1 cellular context compared by ENCODE assay signal in the genomic region with DNA sequence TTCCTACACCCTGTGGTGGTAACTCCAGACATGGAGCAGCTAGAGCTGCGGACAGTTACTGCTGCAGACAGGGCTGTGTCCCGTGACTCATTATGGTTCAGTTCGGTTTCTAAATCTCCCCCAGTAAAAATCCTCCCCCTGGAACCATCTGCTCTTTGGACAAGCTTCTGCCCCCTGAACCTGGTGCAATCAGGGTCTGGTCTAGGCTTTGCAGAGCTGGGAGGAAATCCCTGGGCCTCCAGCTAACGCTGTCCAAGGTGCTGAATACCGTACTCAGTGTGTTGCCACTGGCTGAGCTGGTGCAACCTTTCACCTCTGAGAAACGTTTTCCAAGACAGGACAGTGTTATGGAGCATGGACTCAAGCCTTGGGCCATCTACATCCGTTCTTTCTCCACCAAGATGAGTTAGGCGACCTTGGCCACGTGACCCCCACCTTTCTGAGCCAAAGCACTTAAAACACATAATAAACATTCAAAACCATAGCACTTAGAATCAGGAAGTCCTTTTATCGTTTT.
A peak's percentile ranks its signal among the peaks of the same experiment; 100 is the strongest.
TF ChIP-seq lines count a peak whose summit lies in the region.

No MANE protein-coding gene starts in this region.

TF ChIP-seq in HepG2, 621 proteins besides CTCF, POLR2A, EP300 and RAD21 (continued from another document and continues in another):
- TF ChIP-seq, protein P1, sequence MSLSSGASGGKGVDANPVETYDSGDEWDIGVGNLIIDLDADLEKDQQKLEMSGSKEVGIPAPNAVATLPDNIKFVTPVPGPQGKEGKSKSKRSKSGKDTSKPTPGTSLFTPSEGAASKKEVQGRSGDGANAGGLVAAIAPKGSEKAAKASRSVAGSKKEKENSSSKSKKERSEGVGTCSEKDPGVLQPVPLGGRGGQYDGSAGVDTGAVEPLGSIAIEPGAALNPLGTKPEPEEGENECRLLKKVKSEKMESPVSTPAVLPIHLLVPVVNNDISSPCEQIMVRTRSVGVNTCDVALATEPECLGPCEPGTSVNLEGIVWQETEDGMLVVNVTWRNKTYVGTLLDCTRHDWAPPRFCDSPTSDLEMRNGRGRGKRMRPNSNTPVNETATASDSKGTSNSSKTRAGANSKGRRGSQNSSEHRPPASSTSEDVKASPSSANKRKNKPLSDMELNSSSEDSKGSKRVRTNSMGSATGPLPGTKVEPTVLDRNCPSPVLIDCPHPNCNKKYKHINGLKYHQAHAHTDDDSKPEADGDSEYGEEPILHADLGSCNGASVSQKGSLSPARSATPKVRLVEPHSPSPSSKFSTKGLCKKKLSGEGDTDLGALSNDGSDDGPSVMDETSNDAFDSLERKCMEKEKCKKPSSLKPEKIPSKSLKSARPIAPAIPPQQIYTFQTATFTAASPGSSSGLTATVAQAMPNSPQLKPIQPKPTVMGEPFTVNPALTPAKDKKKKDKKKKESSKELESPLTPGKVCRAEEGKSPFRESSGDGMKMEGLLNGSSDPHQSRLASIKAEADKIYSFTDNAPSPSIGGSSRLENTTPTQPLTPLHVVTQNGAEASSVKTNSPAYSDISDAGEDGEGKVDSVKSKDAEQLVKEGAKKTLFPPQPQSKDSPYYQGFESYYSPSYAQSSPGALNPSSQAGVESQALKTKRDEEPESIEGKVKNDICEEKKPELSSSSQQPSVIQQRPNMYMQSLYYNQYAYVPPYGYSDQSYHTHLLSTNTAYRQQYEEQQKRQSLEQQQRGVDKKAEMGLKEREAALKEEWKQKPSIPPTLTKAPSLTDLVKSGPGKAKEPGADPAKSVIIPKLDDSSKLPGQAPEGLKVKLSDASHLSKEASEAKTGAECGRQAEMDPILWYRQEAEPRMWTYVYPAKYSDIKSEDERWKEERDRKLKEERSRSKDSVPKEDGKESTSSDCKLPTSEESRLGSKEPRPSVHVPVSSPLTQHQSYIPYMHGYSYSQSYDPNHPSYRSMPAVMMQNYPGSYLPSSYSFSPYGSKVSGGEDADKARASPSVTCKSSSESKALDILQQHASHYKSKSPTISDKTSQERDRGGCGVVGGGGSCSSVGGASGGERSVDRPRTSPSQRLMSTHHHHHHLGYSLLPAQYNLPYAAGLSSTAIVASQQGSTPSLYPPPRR (CRISPR knock-in tag; IDR thresholded peaks at IDR 0.05; ENCODE audit: borderline replicate concordance) = no peak
- TF ChIP-seq SP2 (CRISPR knock-in tag; IDR thresholded peaks at IDR 0.05) (no peak), FIP1L1 (IDR thresholded peaks at IDR 0.05; ENCODE audit: borderline replicate concordance, insufficient read depth, low read depth, low read length) (no peak), GABPB1 (CRISPR knock-in tag; IDR thresholded peaks at IDR 0.05) (peak; percentile 44; the same call in 1 of the 2 replicates), ZSCAN21 (CRISPR knock-in tag; IDR thresholded peaks at IDR 0.05; ENCODE audit: borderline replicate concordance) (peak; percentile 94), GZF1 (CRISPR knock-in tag; IDR thresholded peaks at IDR 0.05) (no peak), ZNF879 (CRISPR knock-in tag; IDR thresholded peaks at IDR 0.05) (peak; percentile 92; the same call in 1 of the 2 replicates), HMGA1 (CRISPR knock-in tag; conservative IDR thresholded peaks at IDR 0.05) (no peak), IKZF1 (IDR thresholded peaks at IDR 0.05) (no peak), ZNF572 (CRISPR knock-in tag; IDR thresholded peaks at IDR 0.05) (no peak), SIN3B (IDR thresholded peaks at IDR 0.05; ENCODE audit: low read length) (no peak), ZNF562 (CRISPR knock-in tag; IDR thresholded peaks at IDR 0.05; ENCODE audit: borderline replicate concordance) (peak; percentile 39; the same call in 1 of the 2 replicates), KDM6A (CRISPR knock-in tag; IDR thresholded peaks at IDR 0.05; ENCODE audit: low read depth) (no peak), MATR3 (CRISPR knock-in tag; IDR thresholded peaks at IDR 0.05) (no peak), ZFP41 (CRISPR knock-in tag; IDR thresholded peaks at IDR 0.05; ENCODE audit: borderline replicate concordance) (peak; percentile 58; the same call in 1 of the 2 replicates), ZNF607 (CRISPR knock-in tag; IDR thresholded peaks at IDR 0.05; ENCODE audit: borderline replicate concordance) (peak; percentile 97), EZH2 (conservative IDR thresholded peaks at IDR 0.05; ENCODE audit: low read depth, low read length) (no peak), IRF2 (CRISPR knock-in tag; IDR thresholded peaks at IDR 0.05) (peak; percentile 83), AHR (CRISPR knock-in tag; IDR thresholded peaks at IDR 0.05) (peak; percentile 96), ZNF577 (CRISPR knock-in tag; IDR thresholded peaks at IDR 0.05; ENCODE audit: borderline replicate concordance, low read depth) (no peak), MIER2 (CRISPR knock-in tag; IDR thresholded peaks at IDR 0.05) (peak; percentile 100), BRCA1 (CRISPR knock-in tag; IDR thresholded peaks at IDR 0.05) (peak; percentile 97), GLI4 (CRISPR knock-in tag; IDR thresholded peaks at IDR 0.05; ENCODE audit: borderline replicate concordance) (no peak), ARHGAP35 (CRISPR knock-in tag; IDR thresholded peaks at IDR 0.05; ENCODE audit: borderline replicate concordance) (peak; percentile 88), TCF12 (IDR thresholded peaks at IDR 0.05) (no peak), TCF12 (CRISPR knock-in tag; IDR thresholded peaks at IDR 0.05) (no peak), HMG20A (CRISPR knock-in tag; IDR thresholded peaks at IDR 0.05; ENCODE audit: borderline replicate concordance) (0 out of 2 replicates have a peak, but pooled peaks have one; percentile 49), GTF3A (CRISPR knock-in tag; conservative IDR thresholded peaks at IDR 0.05) (no peak), FOSL1 (CRISPR knock-in tag; IDR thresholded peaks at IDR 0.05; ENCODE audit: borderline replicate concordance) (peak; percentile 45; the same call in 1 of the 2 replicates), ZFX (CRISPR knock-in tag; IDR thresholded peaks at IDR 0.05; ENCODE audit: low read depth) (no peak), HNRNPK (IDR thresholded peaks at IDR 0.05; ENCODE audit: low read depth, low read length, poor library complexity, severe bottlenecking) (no peak), ONECUT2 (CRISPR knock-in tag; IDR thresholded peaks at IDR 0.05) (peak; percentile 70; the same call in 1 of the 2 replicates), NFYB (CRISPR knock-in tag; IDR thresholded peaks at IDR 0.05) (peak; percentile 42; the same call in 1 of the 2 replicates), LCORL (IDR thresholded peaks at IDR 0.05) (no peak), LCORL (CRISPR knock-in tag; IDR thresholded peaks at IDR 0.05) (0 out of 2 replicates have a peak, but pooled peaks have one; percentile 27), EED (CRISPR knock-in tag; IDR thresholded peaks at IDR 0.05) (no peak), KDM3A (CRISPR knock-in tag; IDR thresholded peaks at IDR 0.05; ENCODE audit: low read depth) (peak; percentile 52; the same call in 1 of the 2 replicates), ZFP62 (CRISPR knock-in tag; IDR thresholded peaks at IDR 0.05) (no peak)
- TF ChIP-seq, protein P2, sequence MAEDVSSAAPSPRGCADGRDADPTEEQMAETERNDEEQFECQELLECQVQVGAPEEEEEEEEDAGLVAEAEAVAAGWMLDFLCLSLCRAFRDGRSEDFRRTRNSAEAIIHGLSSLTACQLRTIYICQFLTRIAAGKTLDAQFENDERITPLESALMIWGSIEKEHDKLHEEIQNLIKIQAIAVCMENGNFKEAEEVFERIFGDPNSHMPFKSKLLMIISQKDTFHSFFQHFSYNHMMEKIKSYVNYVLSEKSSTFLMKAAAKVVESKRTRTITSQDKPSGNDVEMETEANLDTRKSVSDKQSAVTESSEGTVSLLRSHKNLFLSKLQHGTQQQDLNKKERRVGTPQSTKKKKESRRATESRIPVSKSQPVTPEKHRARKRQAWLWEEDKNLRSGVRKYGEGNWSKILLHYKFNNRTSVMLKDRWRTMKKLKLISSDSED (CRISPR knock-in tag; IDR thresholded peaks at IDR 0.05) = no peak
- TF ChIP-seq, protein P3, sequence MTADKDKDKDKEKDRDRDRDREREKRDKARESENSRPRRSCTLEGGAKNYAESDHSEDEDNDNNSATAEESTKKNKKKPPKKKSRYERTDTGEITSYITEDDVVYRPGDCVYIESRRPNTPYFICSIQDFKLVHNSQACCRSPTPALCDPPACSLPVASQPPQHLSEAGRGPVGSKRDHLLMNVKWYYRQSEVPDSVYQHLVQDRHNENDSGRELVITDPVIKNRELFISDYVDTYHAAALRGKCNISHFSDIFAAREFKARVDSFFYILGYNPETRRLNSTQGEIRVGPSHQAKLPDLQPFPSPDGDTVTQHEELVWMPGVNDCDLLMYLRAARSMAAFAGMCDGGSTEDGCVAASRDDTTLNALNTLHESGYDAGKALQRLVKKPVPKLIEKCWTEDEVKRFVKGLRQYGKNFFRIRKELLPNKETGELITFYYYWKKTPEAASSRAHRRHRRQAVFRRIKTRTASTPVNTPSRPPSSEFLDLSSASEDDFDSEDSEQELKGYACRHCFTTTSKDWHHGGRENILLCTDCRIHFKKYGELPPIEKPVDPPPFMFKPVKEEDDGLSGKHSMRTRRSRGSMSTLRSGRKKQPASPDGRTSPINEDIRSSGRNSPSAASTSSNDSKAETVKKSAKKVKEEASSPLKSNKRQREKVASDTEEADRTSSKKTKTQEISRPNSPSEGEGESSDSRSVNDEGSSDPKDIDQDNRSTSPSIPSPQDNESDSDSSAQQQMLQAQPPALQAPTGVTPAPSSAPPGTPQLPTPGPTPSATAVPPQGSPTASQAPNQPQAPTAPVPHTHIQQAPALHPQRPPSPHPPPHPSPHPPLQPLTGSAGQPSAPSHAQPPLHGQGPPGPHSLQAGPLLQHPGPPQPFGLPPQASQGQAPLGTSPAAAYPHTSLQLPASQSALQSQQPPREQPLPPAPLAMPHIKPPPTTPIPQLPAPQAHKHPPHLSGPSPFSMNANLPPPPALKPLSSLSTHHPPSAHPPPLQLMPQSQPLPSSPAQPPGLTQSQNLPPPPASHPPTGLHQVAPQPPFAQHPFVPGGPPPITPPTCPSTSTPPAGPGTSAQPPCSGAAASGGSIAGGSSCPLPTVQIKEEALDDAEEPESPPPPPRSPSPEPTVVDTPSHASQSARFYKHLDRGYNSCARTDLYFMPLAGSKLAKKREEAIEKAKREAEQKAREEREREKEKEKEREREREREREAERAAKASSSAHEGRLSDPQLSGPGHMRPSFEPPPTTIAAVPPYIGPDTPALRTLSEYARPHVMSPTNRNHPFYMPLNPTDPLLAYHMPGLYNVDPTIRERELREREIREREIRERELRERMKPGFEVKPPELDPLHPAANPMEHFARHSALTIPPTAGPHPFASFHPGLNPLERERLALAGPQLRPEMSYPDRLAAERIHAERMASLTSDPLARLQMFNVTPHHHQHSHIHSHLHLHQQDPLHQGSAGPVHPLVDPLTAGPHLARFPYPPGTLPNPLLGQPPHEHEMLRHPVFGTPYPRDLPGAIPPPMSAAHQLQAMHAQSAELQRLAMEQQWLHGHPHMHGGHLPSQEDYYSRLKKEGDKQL (CRISPR knock-in tag; IDR thresholded peaks at IDR 0.05; ENCODE audit: low read depth) = 0 out of 2 replicates have a peak, but pooled peaks have one; percentile 36
- TF ChIP-seq, protein P4, sequence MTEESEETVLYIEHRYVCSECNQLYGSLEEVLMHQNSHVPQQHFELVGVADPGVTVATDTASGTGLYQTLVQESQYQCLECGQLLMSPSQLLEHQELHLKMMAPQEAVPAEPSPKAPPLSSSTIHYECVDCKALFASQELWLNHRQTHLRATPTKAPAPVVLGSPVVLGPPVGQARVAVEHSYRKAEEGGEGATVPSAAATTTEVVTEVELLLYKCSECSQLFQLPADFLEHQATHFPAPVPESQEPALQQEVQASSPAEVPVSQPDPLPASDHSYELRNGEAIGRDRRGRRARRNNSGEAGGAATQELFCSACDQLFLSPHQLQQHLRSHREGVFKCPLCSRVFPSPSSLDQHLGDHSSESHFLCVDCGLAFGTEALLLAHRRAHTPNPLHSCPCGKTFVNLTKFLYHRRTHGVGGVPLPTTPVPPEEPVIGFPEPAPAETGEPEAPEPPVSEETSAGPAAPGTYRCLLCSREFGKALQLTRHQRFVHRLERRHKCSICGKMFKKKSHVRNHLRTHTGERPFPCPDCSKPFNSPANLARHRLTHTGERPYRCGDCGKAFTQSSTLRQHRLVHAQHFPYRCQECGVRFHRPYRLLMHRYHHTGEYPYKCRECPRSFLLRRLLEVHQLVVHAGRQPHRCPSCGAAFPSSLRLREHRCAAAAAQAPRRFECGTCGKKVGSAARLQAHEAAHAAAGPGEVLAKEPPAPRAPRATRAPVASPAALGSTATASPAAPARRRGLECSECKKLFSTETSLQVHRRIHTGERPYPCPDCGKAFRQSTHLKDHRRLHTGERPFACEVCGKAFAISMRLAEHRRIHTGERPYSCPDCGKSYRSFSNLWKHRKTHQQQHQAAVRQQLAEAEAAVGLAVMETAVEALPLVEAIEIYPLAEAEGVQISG (CRISPR knock-in tag; IDR thresholded peaks at IDR 0.05) = peak; percentile 84
- TF ChIP-seq, protein P5, sequence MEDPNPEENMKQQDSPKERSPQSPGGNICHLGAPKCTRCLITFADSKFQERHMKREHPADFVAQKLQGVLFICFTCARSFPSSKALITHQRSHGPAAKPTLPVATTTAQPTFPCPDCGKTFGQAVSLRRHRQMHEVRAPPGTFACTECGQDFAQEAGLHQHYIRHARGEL (CRISPR knock-in tag; IDR thresholded peaks at IDR 0.05) = no peak
- TF ChIP-seq, protein P6, sequence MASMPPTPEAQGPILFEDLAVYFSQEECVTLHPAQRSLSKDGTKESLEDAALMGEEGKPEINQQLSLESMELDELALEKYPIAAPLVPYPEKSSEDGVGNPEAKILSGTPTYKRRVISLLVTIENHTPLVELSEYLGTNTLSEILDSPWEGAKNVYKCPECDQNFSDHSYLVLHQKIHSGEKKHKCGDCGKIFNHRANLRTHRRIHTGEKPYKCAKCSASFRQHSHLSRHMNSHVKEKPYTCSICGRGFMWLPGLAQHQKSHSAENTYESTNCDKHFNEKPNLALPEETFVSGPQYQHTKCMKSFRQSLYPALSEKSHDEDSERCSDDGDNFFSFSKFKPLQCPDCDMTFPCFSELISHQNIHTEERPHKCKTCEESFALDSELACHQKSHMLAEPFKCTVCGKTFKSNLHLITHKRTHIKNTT (CRISPR knock-in tag; IDR thresholded peaks at IDR 0.05) = no peak
- TF ChIP-seq, protein P7, sequence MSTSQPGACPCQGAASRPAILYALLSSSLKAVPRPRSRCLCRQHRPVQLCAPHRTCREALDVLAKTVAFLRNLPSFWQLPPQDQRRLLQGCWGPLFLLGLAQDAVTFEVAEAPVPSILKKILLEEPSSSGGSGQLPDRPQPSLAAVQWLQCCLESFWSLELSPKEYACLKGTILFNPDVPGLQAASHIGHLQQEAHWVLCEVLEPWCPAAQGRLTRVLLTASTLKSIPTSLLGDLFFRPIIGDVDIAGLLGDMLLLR (CRISPR knock-in tag; IDR thresholded peaks at IDR 0.05) = peak; percentile 51; the same call in 1 of the 2 replicates
- TF ChIP-seq, protein P8, sequence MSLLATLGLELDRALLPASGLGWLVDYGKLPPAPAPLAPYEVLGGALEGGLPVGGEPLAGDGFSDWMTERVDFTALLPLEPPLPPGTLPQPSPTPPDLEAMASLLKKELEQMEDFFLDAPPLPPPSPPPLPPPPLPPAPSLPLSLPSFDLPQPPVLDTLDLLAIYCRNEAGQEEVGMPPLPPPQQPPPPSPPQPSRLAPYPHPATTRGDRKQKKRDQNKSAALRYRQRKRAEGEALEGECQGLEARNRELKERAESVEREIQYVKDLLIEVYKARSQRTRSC (CRISPR knock-in tag; IDR thresholded peaks at IDR 0.05; ENCODE audit: low read depth) = 0 out of 2 replicates have a peak, but pooled peaks have one; percentile 45
